In the genomic region with DNA sequence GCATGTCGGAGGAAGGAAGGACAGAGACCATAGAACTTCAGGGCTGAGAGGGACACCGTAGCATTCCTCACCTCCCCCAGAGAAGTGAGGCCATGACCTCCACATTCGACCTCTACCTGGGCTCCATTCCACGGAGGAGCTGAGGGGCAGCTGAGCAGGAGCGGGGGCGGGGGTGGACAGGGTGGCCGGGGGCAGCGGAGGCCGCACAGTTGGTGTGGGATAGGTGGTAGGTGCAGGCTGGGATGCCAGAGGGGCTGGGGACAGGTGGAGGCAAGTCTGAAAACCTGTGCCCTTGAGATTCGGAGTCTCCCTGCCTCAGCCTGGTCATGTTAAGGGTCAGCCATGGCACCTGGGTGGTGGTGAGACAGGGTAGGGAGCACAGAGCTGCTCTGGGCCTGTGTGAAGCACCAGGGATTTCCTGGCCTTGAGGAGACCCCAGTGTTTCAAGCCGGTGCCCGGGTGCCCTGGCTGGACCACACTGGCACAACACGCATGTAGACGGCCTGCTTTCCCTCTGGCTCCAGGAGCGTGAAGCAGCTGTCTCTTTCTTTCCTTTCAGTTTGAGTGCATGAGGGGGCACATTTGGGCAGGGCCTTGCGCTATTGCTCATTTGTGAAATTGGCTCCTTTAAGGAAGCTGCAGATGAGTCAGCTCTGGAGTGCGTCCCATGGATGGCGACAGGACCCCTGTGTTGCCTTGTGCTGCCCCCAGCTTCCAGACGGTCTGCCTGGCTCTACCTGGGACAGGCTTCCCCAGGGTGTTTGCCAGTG, we compare ENCODE assay signal across 8 cellular contexts. TPM values are rescaled to one million over a fixed set of nuclear protein-coding genes. Genes with fewer than 3 reads are reported as not detected.
DNase-seq lines count a peak whose midpoint lies in the region; FAIRE-seq and TF ChIP-seq lines count a peak whose summit lies in the region.
"Had no signal": no experiment of that assay in that cellular context is flagged by ENCODE, and none has a peak within 500 bp of the region (broad histone marks: within the 10 kb centered on the region; RNA-seq: fewer than 3 reads in every experiment).

No MANE protein-coding gene starts in this region.

- H3K4me2 ChIP-seq in astrocyte (ENCODE audit: low read length) (peak overlapping the region; percentile 73), hepatocyte (peak overlapping the region; percentile 32)

- no peaks in the 10 kb centered on the region for H3K27me3 Mint-ChIP-seq in astrocyte (ENCODE audit: low read depth, unreplicated experiment)

- peaks cover 71% of the 10 kb centered on the region for H3K4me1 Mint-ChIP-seq in astrocyte (ENCODE audit: low read depth, unreplicated experiment)

- intact Hi-C loops in spleen (cut with DNase I; ENCODE audit: low total_unique reads) = no loop called here

- no peak for TF ChIP-seq CTCF in astrocyte (IDR thresholded peaks at IDR 0.05; ENCODE audit: insufficient read depth, low read depth, low read length)
- no peak for TF ChIP-seq CTCF in hepatocyte (IDR thresholded peaks at IDR 0.05; ENCODE audit: poor library complexity)
- TF ChIP-seq CTCF in spleen (IDR thresholded peaks at IDR 0.05 in 8 of 11, conservative IDR thresholded peaks at IDR 0.05 in 3 of 11) = no peak

- H3K36me3 ChIP-seq in H7 (replicated peaks; ENCODE audit: control insufficient read depth, insufficient read depth, low read length) (peaks cover 16% of the 10 kb centered on the region), astrocyte (ENCODE audit: insufficient read depth, low read length) (peaks cover 18% of the 10 kb centered on the region), hepatocyte (replicated peaks; ENCODE audit: insufficient read depth, low read depth) (peaks cover 4% of the 10 kb centered on the region), spleen (peaks cover 0 to 44% (median 35%) of the 10 kb centered on the region in 6 donors)

- H3K27ac Mint-ChIP-seq in astrocyte (ENCODE audit: unreplicated experiment) = peak overlapping the region; percentile 98

- H3K9me3 ChIP-seq in astrocyte (ENCODE audit: insufficient read depth, low read depth, low read length) (peaks cover 5% of the 10 kb centered on the region), hepatocyte (ENCODE audit: low read depth) (peaks cover 13% of the 10 kb centered on the region), spleen (peaks cover 5 to 21% (median 16%) of the 10 kb centered on the region in 8 donors)

- no peaks in the 10 kb centered on the region for H3K27me3 ChIP-seq in H7 (ENCODE audit: control insufficient read depth, insufficient read depth, low read length)
- H3K27me3 ChIP-seq in astrocyte (ENCODE audit: insufficient read depth, low read length) = no peaks in the 10 kb centered on the region
- no peaks in the 10 kb centered on the region for H3K27me3 ChIP-seq in hepatocyte
- no peaks in the 10 kb centered on the region for H3K27me3 ChIP-seq in spleen (replicated peaks in 1 of 7)

- H3K4me3 ChIP-seq in H7 (ENCODE audit: insufficient read depth, low read depth, low read length) (no peak overlapping the region), astrocyte (ENCODE audit: insufficient read depth, low read depth, low read length) (no peak overlapping the region), hepatocyte (no peak overlapping the region), spleen (peak overlapping the region in 1 of 8 donors; percentile 63)

- FAIRE-seq in astrocyte (lab: Jason Lieb, UNC) = no peak

- DNase-seq in H7 (peak; percentile 57), astrocyte (ENCODE audit: low read depth) (peak; percentile 78), hepatocyte (ENCODE audit: low spot score) (no peak), spleen (no peak), NCI-H1092 treated with DMSO at 0.1 percent for 48 hours (lab: John Stamatoyannopoulos, UW) (no peak), RPMI8226 (no peak), NCI-H2029 treated with DMSO at 0.1 percent for 48 hours (lab: John Stamatoyannopoulos, UW) (no peak)
- DNase-seq: SHP77 treated with DMSO at 0.1 percent for 48 hours had no signal

- peaks cover 56% of the 10 kb centered on the region for H4K20me1 ChIP-seq in astrocyte (ENCODE audit: insufficient read depth, low read length)
- H4K20me1 ChIP-seq in hepatocyte (ENCODE audit: insufficient read depth, poor library complexity, severe bottlenecking) = peaks cover 17% of the 10 kb centered on the region

- peaks cover 8% of the 10 kb centered on the region for H3K9me3 Mint-ChIP-seq in astrocyte (ENCODE audit: unreplicated experiment)

- no peak for TF ChIP-seq POLR2A in spleen (IDR thresholded peaks at IDR 0.05)

- H2AFZ ChIP-seq in astrocyte (ENCODE audit: low read depth, low read length) = no peak overlapping the region
- H2AFZ ChIP-seq in hepatocyte = no peak overlapping the region

- peak overlapping the region; percentile 77 for H3K27ac ChIP-seq in astrocyte (ENCODE audit: low read depth, low read length)
- H3K27ac ChIP-seq in hepatocyte = peak overlapping the region; percentile 94
- H3K27ac ChIP-seq in spleen = peak overlapping the region; percentile 63 to 97 (median 92)

- WGBS in hepatocyte (ENCODE audit: low lambda C conversion rate, missing lambda C conversion rate) = 75% methylated on average over 19 of the region's 19 CpGs
- 63 to 80% (median 69%) methylated on average over 15 to 19 of the region's 19 CpGs for WGBS in spleen, 5 donors

- H3K4me1 ChIP-seq in astrocyte (ENCODE audit: insufficient read depth, low read length) (peaks cover 59% of the 10 kb centered on the region), hepatocyte (ENCODE audit: insufficient read depth) (peaks cover 48% of the 10 kb centered on the region), spleen (peaks cover 57 to 74% (median 64%) of the 10 kb centered on the region in 6 donors)

- peak overlapping the region; percentile 40 for H3K4me3 Mint-ChIP-seq in astrocyte (ENCODE audit: unreplicated experiment)

- H3K9ac ChIP-seq in astrocyte (ENCODE audit: low read length) = peak overlapping the region; percentile 74

- no peaks in the 10 kb centered on the region for H3K9me2 ChIP-seq in hepatocyte (replicated peaks; ENCODE audit: insufficient read depth)

- peaks cover 30% of the 10 kb centered on the region for H3K36me3 Mint-ChIP-seq in astrocyte (ENCODE audit: low read depth, unreplicated experiment)

- peaks cover 97% of the 10 kb centered on the region for H3K79me2 ChIP-seq in astrocyte (ENCODE audit: insufficient read depth, low read length)
- H3K79me2 ChIP-seq in hepatocyte = peaks cover 83% of the 10 kb centered on the region

RNA-seq across cellular contexts. Expression of a gene that starts 51.8 kb away (rescaled TPM):
- 4.7 and 9.8 TPM in 2 replicates for total RNA-seq in H7 (2014; rRNA removed; shearing (Covaris generic))
- total RNA-seq in astrocyte (1.8 TPM in 2 replicates), hepatocyte (0.87 and 1.1 TPM in 2 replicates), spleen (1 to 10 TPM; 2.3 to 5.6 (median 3.7) TPM)
- polyA plus RNA-seq in hepatocyte (1.3 TPM in 1 of 2 replicates, not detected in the other), spleen (1 to 10 TPM; 1.7 to 3.3 (median 2.4) TPM)

RNA-seq across cellular contexts. Expression of a gene that starts 52.5 kb away (rescaled TPM):
- 249 and 291 TPM in 2 replicates for total RNA-seq in H7 (2014; rRNA removed; shearing (Covaris generic))
- total RNA-seq in astrocyte = 311 and 347 TPM in 2 replicates
- total RNA-seq in hepatocyte = 46.3 and 80.4 TPM in 2 replicates
- 598 and 615 TPM in 2 replicates for polyA plus RNA-seq in hepatocyte
- total RNA-seq in spleen = 100 to 1,000 TPM in 4 of 7 donors, 10 to 100 TPM in 3; 24.0 to 216 (median 182) TPM
- 100 to 1,000 TPM; 203 to 224 (median 204) TPM for polyA plus RNA-seq in spleen

RNA-seq across cellular contexts. Expression of a gene that starts 58.1 kb away (rescaled TPM):
- 104 and 130 TPM in 2 replicates for total RNA-seq in H7 (2014; rRNA removed; shearing (Covaris generic))
- total RNA-seq in astrocyte = 143 and 163 TPM in 2 replicates
- 28.0 and 35.7 TPM in 2 replicates for total RNA-seq in hepatocyte
- polyA plus RNA-seq in hepatocyte = 31.4 and 35.3 TPM in 2 replicates
- total RNA-seq in spleen = 100 to 1,000 TPM in 3 of 7 donors, 10 to 100 TPM in 4; 54.0 to 122 (median 94.2) TPM
- 10 to 100 TPM; 11.6 to 25.5 (median 12.6) TPM for polyA plus RNA-seq in spleen

Comparison
In these comparisons a context has a peak if more than half of its experiments do, and no peak if none do; other contexts are left out.
1. DNase-seq: peak in H7 (single experiment) and astrocyte (single experiment); none in hepatocyte (single experiment), spleen (single experiment), NCI-H1092 treated with DMSO at 0.1 percent for 48 hours (single experiment), RPMI8226 (single experiment) and NCI-H2029 treated with DMSO at 0.1 percent for 48 hours (single experiment).
2. Peak in every context shown above with its lines, with median percentiles within 50 percentile points of each other: H3K27ac ChIP-seq.